ENCODE assay signal across 30 cellular contexts in genomic region chr2:212640428-212640827, GRCh38.
DNase-seq lines count a peak whose midpoint lies in the region; FAIRE-seq and TF ChIP-seq lines count a peak whose summit lies in the region.
"Had no signal": no experiment of that assay in that cellular context is flagged by ENCODE, and none has a peak within 500 bp of the region (broad histone marks: within the 10 kb centered on the region; RNA-seq: fewer than 3 reads in every experiment).

No MANE protein-coding gene starts in this region.

- dilution Hi-C loops in mammary epithelial cell (cut with HindIII; ENCODE audit: low sequenced_read_pairs) (no loop called here), keratinocyte (cut with MboI; ENCODE audit: extremely low pct_ligation_motif_present, low sequenced_read_pairs) (no loop called here)

- DNase-seq in mammary epithelial cell: peak; percentile 83
- DNase-seq in breast epithelium (ENCODE audit: low spot score in 2 of 2): no peak
- DNase-seq in RWPE1 (ENCODE audit: low spot score): peak; percentile 60
- DNase-seq in keratinocyte (ENCODE audit: low read depth, low spot score): peak; percentile 13
- DNase-seq in smooth muscle cell (lab: John Stamatoyannopoulos, UW; ENCODE audit: unreplicated experiment): no peak
- DNase-seq in HUDEP-2 (lab: John Stamatoyannopoulos, UW; ENCODE audit: unreplicated experiment in 76 of 76): no peak
- DNase-seq in T-helper 1 cell: no peak
- DNase-seq in COR-L47 (lab: John Stamatoyannopoulos, UW): no peak
- DNase-seq: activated CD8-positive, alpha-beta T cell treated with anti-CD3 and anti-CD28 coated beads, Interleukin-2, amount 10 ng/mL, durations not matched to agents 7 days and 5 days; activated naive CD4-positive, alpha-beta T cell treated with anti-CD3 and anti-CD28 coated beads, Interleukin-2, amount 50 U/mL, for 16 hours; AML-193; amygdala; brain microvascular endothelial cell; CD4-positive, CD25-positive, alpha-beta regulatory T cell; EL; left ventricle myocardium superior; NCI-H2171; NCI-H510A treated with DMSO at 0.1 percent for 48 hours; NK-92 treated with Interleukin-12 subunit alpha and Interleukin-12 subunit beta, amount 100 ng/mL, for 24 hours; posterior cingulate gyrus; SHP77; stimulated activated CD4-positive, alpha-beta T cell treated with anti-CD3 and anti-CD28 coated beads, Interleukin-12 subunit alpha, Interleukin-12 subunit beta, amount 100 ng/mL, for 4 hours; stimulated activated CD4-positive, alpha-beta T cell treated with anti-CD3 and anti-CD28 coated beads, Interleukin-2, amount 100 ng/mL, for 48 hours; stomach; thyroid gland had no signal

- 0% methylated on average over 1 of the region's 1 CpG for WGBS in mammary epithelial cell (ENCODE audit: low coverage, missing lambda C conversion rate)
- WGBS in smooth muscle cell (ENCODE audit: low lambda C conversion rate): 79% methylated on average over 1 of the region's 1 CpG

- FAIRE-seq in keratinocyte (lab: Jason Lieb, UNC): peak; percentile 34
- FAIRE-seq: GM18507, H1, HTR-8/SVneo had no signal

- POLR2A ChIA-PET in RWPE1 (lab: Yijun Ruan, JAX; ENCODE audit: low non-redundant PET): no interaction called here

- intact Hi-C loops in mammary epithelial cell (cut with micrococcal nuclease) (no loop called here), breast epithelium (cut with DNase I; ENCODE audit: low total_unique reads) (no loop called here)

- in situ Hi-C loops in mammary epithelial cell (cut with MboI; ENCODE audit: low sequenced_read_pairs in 2 of 2): no loop called here

- H3K4me1 ChIP-seq in mammary epithelial cell (ENCODE audit: insufficient read depth, low read length): peaks cover 4% of the 10 kb centered on the region
- no peaks in the 10 kb centered on the region for H3K4me1 ChIP-seq in breast epithelium
- peaks cover 7% of the 10 kb centered on the region for H3K4me1 ChIP-seq in keratinocyte (ENCODE audit: control insufficient read depth, extremely low read depth, insufficient read depth, low read length)
- no peaks in the 10 kb centered on the region for H3K4me1 ChIP-seq in smooth muscle cell (ENCODE audit: low read depth)
- H3K4me1 ChIP-seq: stomach had no signal

- H3K36me3 ChIP-seq in mammary epithelial cell (ENCODE audit: insufficient read depth, low read length): no peaks in the 10 kb centered on the region
- no peaks in the 10 kb centered on the region for H3K36me3 ChIP-seq in breast epithelium
- no peaks in the 10 kb centered on the region for H3K36me3 ChIP-seq in keratinocyte (ENCODE audit: control insufficient read depth in 2 of 2, extremely low read depth in 1 of 2, insufficient read depth in 2 of 2, low read length in 2 of 2)
- no peaks in the 10 kb centered on the region for H3K36me3 ChIP-seq in smooth muscle cell (ENCODE audit: low read depth)
- H3K36me3 ChIP-seq: brain microvascular endothelial cell, neutrophil, stomach, thyroid gland had no signal

- H3K9me3 ChIP-seq in mammary epithelial cell (replicated peaks; ENCODE audit: insufficient read depth, low read length): no peaks in the 10 kb centered on the region
- no peaks in the 10 kb centered on the region for H3K9me3 ChIP-seq in breast epithelium
- H3K9me3 ChIP-seq in keratinocyte (ENCODE audit: control insufficient read depth, low read depth, low read length): no peaks in the 10 kb centered on the region
- no peaks in the 10 kb centered on the region for H3K9me3 ChIP-seq in smooth muscle cell (replicated peaks; ENCODE audit: low read depth)
- H3K9me3 ChIP-seq: neutrophil, stomach, thyroid gland had no signal

- H3K79me2 ChIP-seq in mammary epithelial cell (ENCODE audit: insufficient read depth, low read length) (no peaks in the 10 kb centered on the region), keratinocyte (ENCODE audit: control insufficient read depth, insufficient read depth, low read length) (no peaks in the 10 kb centered on the region), smooth muscle cell (ENCODE audit: low read depth) (no peaks in the 10 kb centered on the region)

- TF ChIP-seq CTCF in mammary epithelial cell (conservative IDR thresholded peaks at IDR 0.05 in 1 of 2, IDR thresholded peaks at IDR 0.05 in 1 of 2; ENCODE audit: extremely low read depth in 1 of 2, insufficient read depth in 1 of 2, low read depth in 1 of 2, low read length in 2 of 2): no peak
- TF ChIP-seq CTCF in breast epithelium (IDR thresholded peaks at IDR 0.05): no peak
- no peak for TF ChIP-seq CTCF in RWPE1 (conservative IDR thresholded peaks at IDR 0.05; ENCODE audit: low read depth)
- no peak for TF ChIP-seq CTCF in keratinocyte (optimal IDR thresholded peaks at IDR 0.05 in 1 of 3, IDR thresholded peaks at IDR 0.05 in 1 of 3, conservative IDR thresholded peaks at IDR 0.05 in 1 of 3; ENCODE audit: extremely low read depth in 1 of 3, insufficient read depth in 2 of 3, low read length in 3 of 3)
- no peak for TF ChIP-seq CTCF in smooth muscle cell (IDR thresholded peaks at IDR 0.05; ENCODE audit: borderline replicate concordance, insufficient read depth, poor library complexity, severe bottlenecking)

- no TSS peak for BruUV-seq in mammary epithelial cell (replicated peaks; lab: Mats Ljungman, UMichigan)

- no peak overlapping the region for H3K9ac ChIP-seq in mammary epithelial cell (ENCODE audit: insufficient read depth, low read length)
- no peak overlapping the region for H3K9ac ChIP-seq in keratinocyte (ENCODE audit: control insufficient read depth, extremely low read depth, insufficient read depth, low read length)
- H3K9ac ChIP-seq in smooth muscle cell (ENCODE audit: low read depth): peak overlapping the region; percentile 74
- H3K9ac ChIP-seq: KMS-11 had no signal

- H3K4me3 ChIP-seq in mammary epithelial cell (replicated peaks in 1 of 3; ENCODE audit: insufficient read depth in 1 of 3, low read depth in 2 of 3, low read length in 3 of 3) (no peak overlapping the region), breast epithelium (no peak overlapping the region), keratinocyte (ENCODE audit: control insufficient read depth in 2 of 3, extremely low read depth in 1 of 3, insufficient read depth in 2 of 3, low read depth in 1 of 3, low read length in 3 of 3) (no peak overlapping the region), smooth muscle cell (no peak overlapping the region)
- H3K4me3 ChIP-seq: stomach, thyroid gland had no signal

- CTCF ChIA-PET in mammary epithelial cell (lab: Charles Lee; ENCODE audit: low non-redundant PET): no interaction called here
- CTCF ChIA-PET in RWPE1 (lab: Yijun Ruan, JAX): no interaction called here

- TF ChIP-seq POLR2A in breast epithelium (IDR thresholded peaks at IDR 0.05): no peak

- peak overlapping the region; percentile 26 for H3K4me2 ChIP-seq in mammary epithelial cell (ENCODE audit: insufficient read depth, low read depth, low read length)
- no peak overlapping the region for H3K4me2 ChIP-seq in keratinocyte (ENCODE audit: control insufficient read depth, extremely low read depth, insufficient read depth, low read depth, low read length)
- no peak overlapping the region for H3K4me2 ChIP-seq in smooth muscle cell
- H3K4me2 ChIP-seq: KMS-11 had no signal

- H3K27ac ChIP-seq in mammary epithelial cell (ENCODE audit: insufficient read depth, low read depth, low read length) (peak overlapping the region; percentile 39), breast epithelium (no peak overlapping the region), RWPE1 (no peak overlapping the region), keratinocyte (ENCODE audit: control insufficient read depth, insufficient read depth, low read length) (no peak overlapping the region), smooth muscle cell (ENCODE audit: low read depth) (peak overlapping the region; percentile 78)
- H3K27ac ChIP-seq: brain microvascular endothelial cell, KMS-11, neutrophil, stomach, thyroid gland had no signal

- no peak overlapping the region for H2AFZ ChIP-seq in mammary epithelial cell (ENCODE audit: low read depth, low read length)
- no peak overlapping the region for H2AFZ ChIP-seq in keratinocyte (ENCODE audit: control insufficient read depth, low read length)
- no peak overlapping the region for H2AFZ ChIP-seq in smooth muscle cell (ENCODE audit: low read depth)

- H4K20me1 ChIP-seq in mammary epithelial cell (ENCODE audit: insufficient read depth, low read length) (no peaks in the 10 kb centered on the region), keratinocyte (ENCODE audit: control insufficient read depth, extremely low read depth, insufficient read depth, low read length) (no peaks in the 10 kb centered on the region), smooth muscle cell (ENCODE audit: low read depth) (no peaks in the 10 kb centered on the region)

- H3K9me1 ChIP-seq in keratinocyte (ENCODE audit: control insufficient read depth, extremely low read depth, insufficient read depth, low read length): no peaks in the 10 kb centered on the region

- no peaks in the 10 kb centered on the region for H3K27me3 ChIP-seq in mammary epithelial cell (ENCODE audit: insufficient read depth, low read length)
- H3K27me3 ChIP-seq in breast epithelium: no peaks in the 10 kb centered on the region
- no peaks in the 10 kb centered on the region for H3K27me3 ChIP-seq in keratinocyte (ENCODE audit: control insufficient read depth, extremely low read depth, insufficient read depth, low read length)
- no peaks in the 10 kb centered on the region for H3K27me3 ChIP-seq in smooth muscle cell (ENCODE audit: low read depth)
- H3K27me3 ChIP-seq: brain microvascular endothelial cell, neutrophil, thyroid gland had no signal

- no peaks in the 10 kb centered on the region for H3F3A ChIP-seq in smooth muscle cell (ENCODE audit: low read depth)

Comparison
In these comparisons a context has a peak if more than half of its experiments do, and no peak if none do; other contexts are left out.
1. DNase-seq: peak in mammary epithelial cell (single experiment), RWPE1 (single experiment) and keratinocyte (single experiment); none in breast epithelium (0 of 2), smooth muscle cell (single experiment), HUDEP-2 (0 of 76), T-helper 1 cell (0 of 5) and COR-L47 (single experiment).
2. H3K27ac ChIP-seq: peak in mammary epithelial cell (single experiment) and smooth muscle cell (single experiment); none in breast epithelium (0 of 2), RWPE1 (single experiment) and keratinocyte (single experiment).